Comparison of ENCODE assay signal across 15 cellular contexts in genomic region chr21:25494804-25495203, GRCh38.
"Had no signal": no experiment of that assay in that cellular context is flagged by ENCODE, and none has a peak within 500 bp of the region (broad histone marks: within the 10 kb centered on the region; RNA-seq: fewer than 3 reads in every experiment).

No MANE protein-coding gene starts in this region.

- FAIRE-seq: colon, small intestine, urothelium cell line had no signal

- ATAC-seq: heart right ventricle, left lobe of liver, natural killer cell, right cardiac atrium had no signal

- DNase-seq: activated naive CD4-positive, alpha-beta T cell treated with anti-CD3 and anti-CD28 coated beads, Interleukin-2, amount 50 U/mL, for 16 hours; activated T-cell treated with anti-CD3 and anti-CD28 coated beads, Interleukin-2, amount 50 U/mL, for 1 hour; adrenal gland; esophagus squamous epithelium; foreskin fibroblast; heart right ventricle; islet precursor cell; mammary epithelial cell; natural killer cell; right cardiac atrium; small intestine; thyroid gland had no signal
